10 cellular contexts compared by ENCODE assay signal in genomic region chr1:198575715-198576641, GRCh38. TPM values are rescaled to one million over a fixed set of nuclear protein-coding genes. Genes with fewer than 3 reads are reported as not detected.
DNase-seq lines count a peak whose midpoint lies in the region; ATAC-seq and TF ChIP-seq lines count a peak whose summit lies in the region.
"Had no signal": no experiment of that assay in that cellular context is flagged by ENCODE, and none has a peak within 500 bp of the region (broad histone marks: within the 10 kb centered on the region; RNA-seq: fewer than 3 reads in every experiment).

No MANE protein-coding gene starts in this region.

- CTCF ChIA-PET in MCF 10A (lab: Yijun Ruan, JAX): interaction anchor here (0.6 kb wide), 2 partner anchors 9 to 125 kb away, joined by 3 read pairs; no protein-coding TSS in a partner anchor
- CTCF ChIA-PET in CD4-positive, alpha-beta T cell (lab: Charles Lee): interaction anchor here (1.7 kb wide), 1 partner anchor 33 kb away, joined by 5 read pairs; no protein-coding TSS in a partner anchor

- ATAC-seq in HG03159 (IDR thresholded peaks at IDR 0.05; ENCODE audit: unreplicated experiment): peak; percentile 90
- no peak for ATAC-seq in CD4-positive, alpha-beta T cell (ENCODE audit: poor library complexity)
- ATAC-seq in T-helper 17 cell: no peak

- no peaks in the 10 kb centered on the region for H3K27me3 ChIP-seq in breast epithelium
- no peaks in the 10 kb centered on the region for H3K27me3 ChIP-seq in CD4-positive, alpha-beta T cell (ENCODE audit: control insufficient read depth, insufficient read depth, low read length)
- H3K27me3 ChIP-seq: tibial nerve had no signal

- H3K36me3 Mint-ChIP-seq in MCF 10A (ENCODE audit: insufficient read depth, unreplicated experiment): no peaks in the 10 kb centered on the region
- H3K36me3 Mint-ChIP-seq in CD4-positive, alpha-beta T cell (ENCODE audit: low read depth): peaks cover 1% of the 10 kb centered on the region
- no peaks in the 10 kb centered on the region for H3K36me3 Mint-ChIP-seq in T-helper 17 cell (ENCODE audit: low read depth)

- peaks cover 5 to 6% of the 10 kb centered on the region in 2 donors for H3K9me3 ChIP-seq in breast epithelium
- H3K9me3 ChIP-seq in CD4-positive, alpha-beta T cell (ENCODE audit: control insufficient read depth, low read length): peaks cover 4% of the 10 kb centered on the region
- no peaks in the 10 kb centered on the region for H3K9me3 ChIP-seq in T-helper 17 cell (ENCODE audit: control insufficient read depth, low read length, poor library complexity, severe bottlenecking)

- peaks cover 6% of the 10 kb centered on the region for H3K4me1 Mint-ChIP-seq in MCF 10A (ENCODE audit: insufficient read depth, unreplicated experiment)
- peaks cover 31% of the 10 kb centered on the region for H3K4me1 Mint-ChIP-seq in CD4-positive, alpha-beta T cell (ENCODE audit: low read depth)
- peaks cover 5% of the 10 kb centered on the region for H3K4me1 Mint-ChIP-seq in T-helper 17 cell

- H3K27ac Mint-ChIP-seq in MCF 10A (ENCODE audit: low read depth, unreplicated experiment) (peak overlapping the region; percentile 1), T-helper 17 cell (no peak overlapping the region)
- H3K27ac Mint-ChIP-seq in CD4-positive, alpha-beta T cell: no peak overlapping the region

- no peak overlapping the region for H3K4me3 ChIP-seq in breast epithelium
- H3K4me3 ChIP-seq: tibial nerve had no signal

- H3K27me3 Mint-ChIP-seq in MCF 10A (ENCODE audit: insufficient read depth, unreplicated experiment): no peaks in the 10 kb centered on the region
- H3K27me3 Mint-ChIP-seq in CD4-positive, alpha-beta T cell: no peaks in the 10 kb centered on the region
- no peaks in the 10 kb centered on the region for H3K27me3 Mint-ChIP-seq in T-helper 17 cell

- BruUV-seq in MCF 10A (replicated peaks; lab: Mats Ljungman, UMichigan): no TSS peak

- DNase-seq in MCF 10A (ENCODE audit: unreplicated experiment): no peak
- DNase-seq in breast epithelium (ENCODE audit: low spot score in 2 of 2): no peak
- DNase-seq in SIG-M5 treated with dmso at 0.1 percent for 504 hours (lab: John Stamatoyannopoulos, UW; ENCODE audit: unreplicated experiment): peak; percentile 75
- DNase-seq in NCI-H1930 (lab: John Stamatoyannopoulos, UW): no peak
- no peak for DNase-seq in CD4-positive, alpha-beta T cell
- DNase-seq in stimulated activated CD4-positive, alpha-beta T cell treated with anti-CD3 and anti-CD28 coated beads, Interleukin-4, amount 100 ng/mL, for 24 hours: no peak
- DNase-seq in T-helper 17 cell: no peak
- DNase-seq: NCI-H2029 treated with DMSO at 0.1 percent for 48 hours had no signal

- no peaks in the 10 kb centered on the region for H3K4me1 ChIP-seq in breast epithelium
- H3K4me1 ChIP-seq: tibial nerve had no signal

- POLR2A ChIA-PET in MCF 10A (lab: Yijun Ruan, JAX): interaction anchor here (1.0 to 1.2 kb wide), 3 partner anchors 10 to 107 kb away, joined by 3 read pairs; no protein-coding TSS in a partner anchor
- POLR2A ChIA-PET in CD4-positive, alpha-beta T cell (lab: Charles Lee): interaction anchor here (1.0 to 1.4 kb wide), 3 partner anchors 40 to 81 kb away, joined by 3 to 5 read pairs (median 3); no protein-coding TSS in a partner anchor

- H3K4me3 Mint-ChIP-seq in MCF 10A (ENCODE audit: unreplicated experiment) (no peak overlapping the region), T-helper 17 cell (no peak overlapping the region)
- no peak overlapping the region for H3K4me3 Mint-ChIP-seq in CD4-positive, alpha-beta T cell

- intact Hi-C loops in MCF 10A (cut with micrococcal nuclease): no loop called here
- intact Hi-C loops in breast epithelium (cut with DNase I; ENCODE audit: low total_unique reads): no loop called here
- intact Hi-C loops in CD4-positive, alpha-beta T cell (cut with DNase I, micrococcal nuclease): no loop called here

- no peaks in the 10 kb centered on the region for H3K36me3 ChIP-seq in breast epithelium
- H3K36me3 ChIP-seq: tibial nerve had no signal

- H3K9me3 Mint-ChIP-seq in MCF 10A (ENCODE audit: unreplicated experiment): peaks cover 8% of the 10 kb centered on the region
- no peaks in the 10 kb centered on the region for H3K9me3 Mint-ChIP-seq in CD4-positive, alpha-beta T cell

- TF ChIP-seq CTCF in MCF 10A (IDR thresholded peaks at IDR 0.05; ENCODE audit: unreplicated experiment) (no peak), breast epithelium (IDR thresholded peaks at IDR 0.05) (no peak)
- no peak for TF ChIP-seq CTCF in CD4-positive, alpha-beta T cell (IDR thresholded peaks at IDR 0.05)

- no peak overlapping the region for H3K27ac ChIP-seq in breast epithelium
- no peak overlapping the region for H3K27ac ChIP-seq in CD4-positive, alpha-beta T cell (ENCODE audit: low read depth, low read length)
- H3K27ac ChIP-seq: tibial nerve had no signal

- no peak for TF ChIP-seq POLR2A in breast epithelium (IDR thresholded peaks at IDR 0.05)

RNA-seq across cellular contexts. Expression of gene ATP6V1G3, which starts 35.5 kb away (rescaled TPM):
- total RNA-seq in MCF 10A (2022) (not detected in 2 replicates), breast epithelium (not detected), T-helper 17 cell (not detected)
- total RNA-seq in CD4-positive, alpha-beta T cell: not detected
- total RNA-seq: tibial nerve had no signal
